In genomic region chr6:135642912-135643311, GRCh38 we compare ENCODE assay signal across 19 cellular contexts.
DNase-seq lines count a peak whose midpoint lies in the region; ATAC-seq, FAIRE-seq and TF ChIP-seq lines count a peak whose summit lies in the region.
"Had no signal": no experiment of that assay in that cellular context is flagged by ENCODE, and none has a peak within 500 bp of the region (broad histone marks: within the 10 kb centered on the region; RNA-seq: fewer than 3 reads in every experiment).

No MANE protein-coding gene starts in this region.

- H3K9me3 Mint-ChIP-seq in activated T-cell treated with anti-CD3 and anti-CD28 coated beads, Interleukin-2, amount 50 U/mL, for 72 hours = peaks cover 8 to 16% of the 10 kb centered on the region in 2 donors
- H3K9me3 Mint-ChIP-seq in activated T-helper 1 cell treated with anti-CD3 and anti-CD28 coated beads, Interleukin-12 subunit alpha, Interleukin-12 subunit beta, Interleukin-2, Interleukin-4 antibody, amounts not matched to agents 30 ng/mL and 10 ng/mL and 1 ng/mL, durations not matched to agents 14 hours and 24 hours and 36 hours = peaks cover 55% of the 10 kb centered on the region
- 0 out of 2 replicates have a peak, but pooled peaks cover 2% of the 10 kb centered on the region for H3K9me3 Mint-ChIP-seq in WTC11
- H3K9me3 Mint-ChIP-seq: CD8-positive, alpha-beta T cell; HFFc6 had no signal

- no peak for TF ChIP-seq RAD21 in Ishikawa (IDR thresholded peaks at IDR 0.05; ENCODE audit: low read depth)

- no peaks in the 10 kb centered on the region for H3K27me3 ChIP-seq in endothelial cell of umbilical vein (ENCODE audit: control insufficient read depth in 2 of 2, insufficient read depth in 2 of 2, low read length in 2 of 2)
- H3K27me3 ChIP-seq: BLaER1 treated with 17β-estradiol and CSF1 and Interleukin-3, amounts not matched to agents 10 nM and 100 nM had no signal

- dilution Hi-C loops in endothelial cell of umbilical vein (cut with MboI; ENCODE audit: extremely low pct_ligation_motif_present, low sequenced_read_pairs) = no loop called here

- H3K27ac ChIP-seq in endothelial cell of umbilical vein (ENCODE audit: insufficient read depth, low read depth, low read length) = no peak overlapping the region
- H3K27ac ChIP-seq: BLaER1 treated with 17β-estradiol and CSF1 and Interleukin-3, amounts not matched to agents 10 nM and 100 nM had no signal

- H3K36me3 Mint-ChIP-seq in activated T-cell treated with anti-CD3 and anti-CD28 coated beads, Interleukin-2, amount 50 U/mL, for 72 hours (ENCODE audit: insufficient read depth in 2 of 2) = peaks cover 17 to 64% of the 10 kb centered on the region in 2 donors
- peaks cover 54% of the 10 kb centered on the region for H3K36me3 Mint-ChIP-seq in activated T-helper 1 cell treated with anti-CD3 and anti-CD28 coated beads, Interleukin-12 subunit alpha, Interleukin-12 subunit beta, Interleukin-2, Interleukin-4 antibody, amounts not matched to agents 30 ng/mL and 10 ng/mL and 1 ng/mL, durations not matched to agents 14 hours and 24 hours and 36 hours (ENCODE audit: low read depth)
- no peaks in the 10 kb centered on the region for H3K36me3 Mint-ChIP-seq in WTC11
- H3K36me3 Mint-ChIP-seq: CD8-positive, alpha-beta T cell had no signal

- no peak for ATAC-seq in activated T-cell treated with anti-CD3 and anti-CD28 coated beads, Interleukin-2, amount 50 U/mL, for 72 hours (replicated peaks in 1 of 2)
- ATAC-seq in WTC11 (no peak), HG03342 (IDR thresholded peaks at IDR 0.05; ENCODE audit: unreplicated experiment) (no peak)
- ATAC-seq: CD8-positive, alpha-beta T cell; GM12878; HCT116 had no signal

- no peaks in the 10 kb centered on the region for H3K4me1 ChIP-seq in endothelial cell of umbilical vein (ENCODE audit: control insufficient read depth, extremely low read depth, insufficient read depth, low read length)
- H3K4me1 ChIP-seq: BLaER1 treated with 17β-estradiol and CSF1 and Interleukin-3, amounts not matched to agents 10 nM and 100 nM had no signal

- peak overlapping the region; percentile 1 to 8 for H3K4me3 Mint-ChIP-seq in activated T-cell treated with anti-CD3 and anti-CD28 coated beads, Interleukin-2, amount 50 U/mL, for 72 hours
- peak overlapping the region; percentile 51 for H3K4me3 Mint-ChIP-seq in activated T-helper 1 cell treated with anti-CD3 and anti-CD28 coated beads, Interleukin-12 subunit alpha, Interleukin-12 subunit beta, Interleukin-2, Interleukin-4 antibody, amounts not matched to agents 30 ng/mL and 10 ng/mL and 1 ng/mL, durations not matched to agents 14 hours and 24 hours and 36 hours
- no peak overlapping the region for H3K4me3 Mint-ChIP-seq in WTC11
- H3K4me3 Mint-ChIP-seq: B cell; CD8-positive, alpha-beta T cell; HFFc6 had no signal

- no peaks in the 10 kb centered on the region for H3K79me2 ChIP-seq in endothelial cell of umbilical vein (ENCODE audit: control insufficient read depth, insufficient read depth, low read length)

- peaks cover 74% of the 10 kb centered on the region for H3K4me1 Mint-ChIP-seq in activated T-cell treated with anti-CD3 and anti-CD28 coated beads, Interleukin-2, amount 50 U/mL, for 72 hours (ENCODE audit: low read depth)
- peaks cover 78% of the 10 kb centered on the region for H3K4me1 Mint-ChIP-seq in activated T-helper 1 cell treated with anti-CD3 and anti-CD28 coated beads, Interleukin-12 subunit alpha, Interleukin-12 subunit beta, Interleukin-2, Interleukin-4 antibody, amounts not matched to agents 30 ng/mL and 10 ng/mL and 1 ng/mL, durations not matched to agents 14 hours and 24 hours and 36 hours (ENCODE audit: low read depth)
- H3K4me1 Mint-ChIP-seq in WTC11 = no peaks in the 10 kb centered on the region
- H3K4me1 Mint-ChIP-seq: B cell had no signal

- FAIRE-seq in endothelial cell of umbilical vein (lab: Jason Lieb, UNC) = peak; percentile 21
- FAIRE-seq: GM12878 had no signal

- TF ChIP-seq CTCF in endothelial cell of umbilical vein (IDR thresholded peaks at IDR 0.05; ENCODE audit: extremely low read depth in 1 of 2, insufficient read depth in 1 of 2, low read depth in 1 of 2, low read length in 2 of 2) (no peak), WTC11 (IDR thresholded peaks at IDR 0.05) (no peak)

- intact Hi-C loops in activated T-helper 1 cell treated with anti-CD3 and anti-CD28 coated beads, Interleukin-12 subunit alpha, Interleukin-12 subunit beta, Interleukin-2, Interleukin-4 antibody, amounts not matched to agents 30 ng/mL and 10 ng/mL and 1 ng/mL, durations not matched to agents 14 hours and 24 hours and 36 hours (cut with micrococcal nuclease) = loop anchor here (10.0 kb wide), 1 partner anchor 1142 kb away; no protein-coding TSS in a partner anchor
- intact Hi-C loops in endothelial cell of umbilical vein (cut with micrococcal nuclease) = no loop called here

- CTCF ChIA-PET in endothelial cell of umbilical vein (lab: Charles Lee) (no interaction called here), WTC11 (lab: Charles Lee) (no interaction called here)

- no peaks in the 10 kb centered on the region for H3K9me1 ChIP-seq in endothelial cell of umbilical vein (replicated peaks; ENCODE audit: control insufficient read depth, extremely low read depth, insufficient read depth, low read length)

- TF ChIP-seq POLR2A in endothelial cell of umbilical vein (IDR thresholded peaks at IDR 0.05; ENCODE audit: low read depth, low read length) = no peak

- no peak overlapping the region for H3K9ac ChIP-seq in endothelial cell of umbilical vein (replicated peaks; ENCODE audit: extremely low read depth, insufficient read depth, low read length)
- H3K9ac ChIP-seq: BLaER1 treated with 17β-estradiol and CSF1 and Interleukin-3, amounts not matched to agents 10 nM and 100 nM had no signal

- no TSS peak for BruUV-seq in endothelial cell of umbilical vein (replicated peaks; lab: Mats Ljungman, UMichigan)

- DNase-seq in activated T-cell treated with anti-CD3 and anti-CD28 coated beads, Interleukin-2, amount 50 U/mL, for 72 hours = no peak
- no peak for DNase-seq in activated T-cell treated with anti-CD3 and anti-CD28 coated beads, Interleukin-2, amount 50 U/mL, for 1 hour
- DNase-seq in activated T-helper 1 cell treated with anti-CD3 and anti-CD28 coated beads, Interleukin-12 subunit alpha, Interleukin-12 subunit beta, Interleukin-2, Interleukin-4 antibody, amounts not matched to agents 30 ng/mL and 10 ng/mL and 1 ng/mL, durations not matched to agents 14 hours and 24 hours and 36 hours (ENCODE audit: low spot score) = no peak
- DNase-seq in endothelial cell of umbilical vein (ENCODE audit: low read depth, low spot score) (no peak), WTC11 (ENCODE audit: low spot score) (no peak)
- DNase-seq: Calu3; CD8-positive, alpha-beta T cell; DMS53; DND-41; EL; GOT3; H7; HFFc6 had no signal

- H3K36me3 ChIP-seq in endothelial cell of umbilical vein (ENCODE audit: control insufficient read depth in 2 of 2, extremely low read depth in 1 of 2, insufficient read depth in 2 of 2, low read length in 2 of 2) = no peaks in the 10 kb centered on the region
- H3K36me3 ChIP-seq: BLaER1 treated with 17β-estradiol and CSF1 and Interleukin-3, amounts not matched to agents 10 nM and 100 nM had no signal

- no peak for TF ChIP-seq EP300 in Ishikawa (IDR thresholded peaks at IDR 0.05; ENCODE audit: borderline replicate concordance)

- no peaks in the 10 kb centered on the region for H4K20me1 ChIP-seq in endothelial cell of umbilical vein (replicated peaks; ENCODE audit: control insufficient read depth, extremely low read depth, insufficient read depth, low read length)
- H4K20me1 ChIP-seq: BLaER1 treated with 17β-estradiol and CSF1 and Interleukin-3, amounts not matched to agents 10 nM and 100 nM had no signal

- no peaks in the 10 kb centered on the region for H3K27me3 Mint-ChIP-seq in activated T-cell treated with anti-CD3 and anti-CD28 coated beads, Interleukin-2, amount 50 U/mL, for 72 hours (ENCODE audit: low read depth)
- no peaks in the 10 kb centered on the region for H3K27me3 Mint-ChIP-seq in activated T-helper 1 cell treated with anti-CD3 and anti-CD28 coated beads, Interleukin-12 subunit alpha, Interleukin-12 subunit beta, Interleukin-2, Interleukin-4 antibody, amounts not matched to agents 30 ng/mL and 10 ng/mL and 1 ng/mL, durations not matched to agents 14 hours and 24 hours and 36 hours (ENCODE audit: insufficient read depth)
- H3K27me3 Mint-ChIP-seq in WTC11 (ENCODE audit: low read depth) = no peaks in the 10 kb centered on the region
- H3K27me3 Mint-ChIP-seq: B cell had no signal

- no peak overlapping the region for H3K27ac Mint-ChIP-seq in activated T-cell treated with anti-CD3 and anti-CD28 coated beads, Interleukin-2, amount 50 U/mL, for 72 hours
- H3K27ac Mint-ChIP-seq in activated T-helper 1 cell treated with anti-CD3 and anti-CD28 coated beads, Interleukin-12 subunit alpha, Interleukin-12 subunit beta, Interleukin-2, Interleukin-4 antibody, amounts not matched to agents 30 ng/mL and 10 ng/mL and 1 ng/mL, durations not matched to agents 14 hours and 24 hours and 36 hours = peak overlapping the region; percentile 76
- H3K27ac Mint-ChIP-seq in WTC11 = no peak overlapping the region
- H3K27ac Mint-ChIP-seq: B cell; CD8-positive, alpha-beta T cell; HFFc6 had no signal

- no peak overlapping the region for H3K4me3 ChIP-seq in endothelial cell of umbilical vein (replicated peaks in 1 of 3; ENCODE audit: insufficient read depth in 1 of 3, low read depth in 1 of 3, low read length in 3 of 3)
- H3K4me3 ChIP-seq: BLaER1 treated with 17β-estradiol and CSF1 and Interleukin-3, amounts not matched to agents 10 nM and 100 nM; GM12878 had no signal

- H3K9me3 ChIP-seq in endothelial cell of umbilical vein (replicated peaks; ENCODE audit: control insufficient read depth, insufficient read depth, low read length) = no peaks in the 10 kb centered on the region

- no peak overlapping the region for H3K4me2 ChIP-seq in endothelial cell of umbilical vein (ENCODE audit: insufficient read depth, low read length)
- H3K4me2 ChIP-seq: BLaER1 treated with 17β-estradiol and CSF1 and Interleukin-3, amounts not matched to agents 10 nM and 100 nM had no signal

- H2AFZ ChIP-seq in endothelial cell of umbilical vein (ENCODE audit: low read depth, low read length) = no peak overlapping the region

- POLR2A ChIA-PET in endothelial cell of umbilical vein (lab: Charles Lee) (no interaction called here), WTC11 (lab: Charles Lee) (no interaction called here)

TF ChIP-seq in Ishikawa, 13 proteins besides CTCF, POLR2A, EP300 and RAD21:
- TF ChIP-seq TCF12 (IDR thresholded peaks at IDR 0.05; ENCODE audit: low read depth) (no peak), CEBPB (IDR thresholded peaks at IDR 0.05) (peak; percentile 33; the same call in 1 of the 2 replicates)

TF ChIP-seq in endothelial cell of umbilical vein, 7 proteins besides CTCF, POLR2A, EP300 and RAD21 (continues in another document):
- TF ChIP-seq EZH2 (IDR thresholded peaks at IDR 0.05; ENCODE audit: borderline replicate concordance, low read depth, low read length, severe bottlenecking) (no peak), GATA2 (IDR thresholded peaks at IDR 0.05; ENCODE audit: insufficient read depth, insufficient read length, low read depth, low read length) (no peak)

TF ChIP-seq in WTC11, 78 proteins besides CTCF, POLR2A, EP300 and RAD21:
- no peak for TF ChIP-seq SP1 (CRISPR knock-in tag; conservative IDR thresholded peaks at IDR 0.05)
TF ChIP-seq in WTC11: peak in this region for 0.
